In genomic region chr22:46047841-46048595, GRCh38 we compare ENCODE assay signal across 10 cellular contexts.
DNase-seq lines count a peak whose midpoint lies in the region; TF ChIP-seq lines count a peak whose summit lies in the region.
"Had no signal": no experiment of that assay in that cellular context is flagged by ENCODE, and none has a peak within 500 bp of the region (broad histone marks: within the 10 kb centered on the region; RNA-seq: fewer than 3 reads in every experiment).

No MANE protein-coding gene starts in this region.

- peak; percentile 66 for DNase-seq in AG10803 (ENCODE audit: low read depth)
- peak; percentile 75 for DNase-seq in NOMO-1 treated with dmso at 0.1 percent for 144 hours (lab: John Stamatoyannopoulos, UW; ENCODE audit: unreplicated experiment)
- peak; percentile 72 for DNase-seq in globus pallidus (ENCODE audit: low spot score)
- DNase-seq in posterior cingulate gyrus = peak in 7 of 10 donors; percentile 12 to 86 (median 45)
- no peak for DNase-seq in NCI-H1417 (lab: John Stamatoyannopoulos, UW)
- no peak for DNase-seq in HK-2 (ENCODE audit: unreplicated experiment)
- DNase-seq in mucosa of gallbladder (ENCODE audit: low spot score) = no peak
- no peak for DNase-seq in kidney glomerular epithelial cell (lab: John Stamatoyannopoulos, UW)
- DNase-seq: stimulated activated CD4-positive, alpha-beta T cell treated with anti-CD3 and anti-CD28 coated beads, Interleukin-1b, Interleukin-23, amount 100 ng/mL, for 48 hours; T-helper 2 cell had no signal

- no peak for TF ChIP-seq CTCF in AG10803 (conservative IDR thresholded peaks at IDR 0.05; ENCODE audit: low read length)

- peak overlapping the region; percentile 16 for H3K4me3 ChIP-seq in AG10803 (ENCODE audit: low read length)

- intact Hi-C loops in posterior cingulate gyrus (cut with DNase I) = no loop called here

Comparison
In these comparisons a context has a peak if more than half of its experiments do, and no peak if none do; other contexts are left out.
1. DNase-seq: peak in AG10803 (single experiment), NOMO-1 treated with dmso at 0.1 percent for 144 hours (single experiment), globus pallidus (single experiment) and posterior cingulate gyrus (7 of 10); none in NCI-H1417 (0 of 3), HK-2 (single experiment), mucosa of gallbladder (single experiment) and kidney glomerular epithelial cell (single experiment).